ENCODE assay signal across 28 cellular contexts in the genomic region with DNA sequence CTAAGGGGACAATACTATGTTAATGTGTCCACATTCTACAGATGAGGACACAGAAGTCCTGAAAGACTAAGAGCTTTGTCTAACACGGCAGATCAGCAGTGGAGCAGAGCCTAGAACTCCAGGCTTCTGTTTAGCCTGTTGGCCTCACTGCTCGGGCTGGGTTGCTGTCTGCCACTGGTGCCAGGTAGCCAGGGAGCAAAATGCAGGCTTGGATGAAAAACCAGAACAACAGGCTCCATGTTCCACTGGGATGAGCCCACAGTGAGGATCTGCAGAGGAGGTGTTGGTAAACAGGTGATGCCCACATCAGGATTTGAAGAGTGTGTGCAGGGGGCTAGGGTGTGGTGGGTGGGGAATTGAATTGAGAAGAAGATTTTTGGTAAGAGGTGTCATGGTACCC.
"Had no signal": no experiment of that assay in that cellular context is flagged by ENCODE, and none has a peak within 500 bp of the region (broad histone marks: within the 10 kb centered on the region; RNA-seq: fewer than 3 reads in every experiment).

No MANE protein-coding gene starts in this region.

- H3K4me3 Mint-ChIP-seq: mesothelial cell of epicardium; naive B cell; nephron; neural crest cell; stimulated activated naive B cell treated with anti-CD40 and anti-IgM and Interleukin-4, amounts not matched to agents 10 μg/mL and 1 μg/mL and 100 μg/mL, for 72 hours had no signal

- H3K4me1 Mint-ChIP-seq: neural crest cell had no signal

- H3K4me1 ChIP-seq: lower lobe of right lung, prostate gland, testis, thyroid gland, transverse colon, upper lobe of left lung had no signal

- H2AFZ ChIP-seq: hepatocyte had no signal

- H3K36me3 Mint-ChIP-seq: mesothelial cell of epicardium had no signal

- H3K36me3 ChIP-seq: heart right ventricle, lower lobe of right lung, neutrophil, ovary, prostate gland, stomach, thyroid gland, transverse colon, upper lobe of left lung had no signal

- H3K79me2 ChIP-seq: hepatocyte had no signal

- H3K27ac ChIP-seq: heart right ventricle, hepatocyte, lower lobe of right lung, neutrophil, ovary, prostate gland, skin epidermis, stomach, testis, thyroid gland, transverse colon, upper lobe of left lung had no signal

- H3K9me3 ChIP-seq: ovary, prostate gland, testis, thyroid gland had no signal

- H3K27ac Mint-ChIP-seq: mesothelial cell of epicardium; nephron; stimulated activated naive B cell treated with anti-CD40 and anti-IgM and Interleukin-4, amounts not matched to agents 10 μg/mL and 1 μg/mL and 100 μg/mL, for 72 hours had no signal

- H3K4me3 ChIP-seq: heart right ventricle, hepatocyte, lower lobe of right lung, ovary, prostate gland, skin epidermis, stomach, testis, thyroid gland, transverse colon, upper lobe of left lung had no signal

- ATAC-seq: lower lobe of right lung; right cardiac atrium; sciatic nerve; stimulated activated naive B cell treated with anti-CD40 and anti-IgM and Interleukin-4, amounts not matched to agents 10 μg/mL and 1 μg/mL and 100 μg/mL, for 72 hours; stimulated activated naive CD8-positive, alpha-beta T cell treated with anti-CD3 and anti-CD28 coated beads, Interleukin-15, Interleukin-2, amounts not matched to agents 100 U/mL and 50 U/mL, for 24 hours had no signal

- H3K4me2 ChIP-seq: hepatocyte had no signal

- DNase-seq: heart right ventricle; islet precursor cell; lower lobe of right lung; mesendoderm; naive B cell; occipital lobe; ovary; retina; right cardiac atrium; stimulated activated CD4-positive, alpha-beta T cell treated with anti-CD3 and anti-CD28 coated beads, Interleukin-12 subunit alpha, Interleukin-12 subunit beta, amount 100 ng/mL, for 4 hours; stimulated activated CD4-positive, alpha-beta T cell treated with anti-CD3 and anti-CD28 coated beads, Interleukin-15, amount 100 ng/mL, for 24 hours; stimulated activated CD4-positive, alpha-beta T cell treated with anti-CD3 and anti-CD28 coated beads, Interleukin-2, amount 100 ng/mL, for 24 hours; stimulated activated CD4-positive, alpha-beta T cell treated with anti-CD3 and anti-CD28 coated beads, Interleukin-4, amount 100 ng/mL, for 1 hour; stimulated activated naive B cell treated with anti-CD40 and anti-IgM and Interleukin-4, amounts not matched to agents 10 μg/mL and 1 μg/mL and 100 μg/mL, for 72 hours; stimulated activated naive CD8-positive, alpha-beta T cell treated with anti-CD3 and anti-CD28 coated beads, Interleukin-15, Interleukin-2, amounts not matched to agents 100 U/mL and 50 U/mL, for 24 hours; stomach; testis; thyroid gland; transverse colon; upper lobe of left lung had no signal

- H3K27me3 ChIP-seq: hepatocyte, neutrophil, ovary, stomach, testis, thyroid gland, transverse colon, upper lobe of left lung had no signal
